23 cellular contexts compared by ENCODE assay signal in genomic region chr1:247089616-247090375, GRCh38. TPM values are rescaled to one million over a fixed set of nuclear protein-coding genes. Genes with fewer than 3 reads are reported as not detected.
DNase-seq lines count a peak whose midpoint lies in the region; ATAC-seq, FAIRE-seq and TF ChIP-seq lines count a peak whose summit lies in the region.
"Had no signal": no experiment of that assay in that cellular context is flagged by ENCODE, and none has a peak within 500 bp of the region (broad histone marks: within the 10 kb centered on the region; RNA-seq: fewer than 3 reads in every experiment).

No MANE protein-coding gene starts in this region.

- no peaks in the 10 kb centered on the region for H3K9me3 ChIP-seq in H1 (ENCODE audit: insufficient read depth in 2 of 2, low read depth in 1 of 2, low read length in 1 of 2)
- peaks cover 0 to 20% (median 16%) of the 10 kb centered on the region in 8 donors for H3K9me3 ChIP-seq in spleen
- H3K9me3 ChIP-seq: Caco-2 had no signal

- H3K36me3 ChIP-seq in H1 (ENCODE audit: control insufficient read depth in 2 of 4, insufficient read depth in 4 of 4, low read length in 3 of 4) (no peaks in the 10 kb centered on the region), spleen (no peaks in the 10 kb centered on the region)

- no peak overlapping the region for H2BK12ac ChIP-seq in H1 (ENCODE audit: low read depth, low read length)

- H3K27ac ChIP-seq in H1 (ENCODE audit: low read depth, low read length) (no peak overlapping the region), spleen (no peak overlapping the region)
- H3K27ac ChIP-seq: 22Rv1, BLaER1 had no signal

- H2BK5ac ChIP-seq in H1 (ENCODE audit: low read depth, low read length), result 0 out of 2 replicates have a peak overlapping the region, but pooled peaks have one; percentile 13

- TF ChIP-seq POLR2A in H1 (IDR thresholded peaks at IDR 0.05; ENCODE audit: control extremely low read depth in 1 of 2, low read depth in 2 of 2, low read length in 2 of 2) (no peak), spleen (IDR thresholded peaks at IDR 0.05) (no peak)

- H3K14ac ChIP-seq in H1 (ENCODE audit: insufficient read length), result no peak overlapping the region

- TF ChIP-seq RAD21 in H1 (IDR thresholded peaks at IDR 0.05 in 1 of 2, conservative IDR thresholded peaks at IDR 0.05 in 1 of 2; ENCODE audit: low read depth in 2 of 2, low read length in 2 of 2), result no peak

- no peak overlapping the region for H4K91ac ChIP-seq in H1 (replicated peaks; ENCODE audit: insufficient read length, low read length)

- no peak overlapping the region; the same call in 1 of the 2 replicates for H2BK20ac ChIP-seq in H1 (ENCODE audit: low read length)

- no peak overlapping the region; the same call in 1 of the 2 replicates for H3K18ac ChIP-seq in H1 (ENCODE audit: extremely low read depth, low read length)

- DNase-seq in NCI-H82 (lab: John Stamatoyannopoulos, UW), result peak; percentile 78
- DNase-seq in NCI-H82 treated with DMSO at 0.1 percent for 48 hours (lab: John Stamatoyannopoulos, UW; ENCODE audit: unreplicated experiment), result no peak
- peak; percentile 75 for DNase-seq in NCI-H146 (lab: John Stamatoyannopoulos, UW)
- no peak for DNase-seq in H1 (ENCODE audit: low read depth in 1 of 2, low spot score in 2 of 2)
- DNase-seq in spleen, result peak; percentile 67
- DNase-seq in stimulated activated CD4-positive, alpha-beta T cell treated with anti-CD3 and anti-CD28 coated beads, Interleukin-2, amount 100 ng/mL, for 48 hours, result no peak
- DNase-seq: ACHN; Caco-2; CD4-positive, alpha-beta T cell; GF-D8; HCEC 1CT; IMR-90; NCI-H1105 treated with DMSO at 0.1 percent for 48 hours; NCI-H187; NCI-H446; NCI-H526; NK-92 treated with Interleukin-12 subunit alpha and Interleukin-12 subunit beta, amount 100 ng/mL, for 24 hours had no signal

- H4K8ac ChIP-seq in H1 (ENCODE audit: extremely low read depth, insufficient read depth, low read length), result peak overlapping the region; percentile 88

- H2BK120ac ChIP-seq in H1 (replicated peaks; ENCODE audit: low read depth, low read length), result no peak overlapping the region

- FAIRE-seq in H1 (lab: Jason Lieb, UNC), result no peak
- FAIRE-seq: HTR-8/SVneo had no signal

- no peak overlapping the region for H3K4me3 ChIP-seq in H1 (ENCODE audit: extremely low read depth in 1 of 4, insufficient read depth in 2 of 4, low read depth in 3 of 4, low read length in 4 of 4)
- H3K4me3 ChIP-seq in spleen, result no peak overlapping the region
- H3K4me3 ChIP-seq: BLaER1 had no signal

- H3K27me3 ChIP-seq in H1 (replicated peaks in 1 of 4; ENCODE audit: control insufficient read depth in 3 of 4, extremely low read depth in 1 of 4, insufficient read depth in 3 of 4, low read length in 3 of 4) (no peaks in the 10 kb centered on the region), spleen (replicated peaks in 1 of 7) (no peaks in the 10 kb centered on the region)
- H3K27me3 ChIP-seq: BLaER1 had no signal

- 86% methylated on average over 17 of the region's 17 CpGs; no CpG with 5 or more reads in 1 of the 2 experiments for WGBS in H1 (ENCODE audit: extremely low coverage in 1 of 2, insufficient coverage in 1 of 2, insufficient read length in 1 of 2, insufficient replicate concordance in 2 of 2, low coverage in 1 of 2, low lambda C conversion rate in 2 of 2, missing lambda C conversion rate in 1 of 2), 2 experiments
- 64 to 84% (median 78%) methylated on average over 16 to 17 of the region's 17 CpGs for WGBS in spleen, 5 donors

- no peak overlapping the region for H2BK15ac ChIP-seq in H1 (ENCODE audit: low read length)

- no peaks in the 10 kb centered on the region for H3K79me1 ChIP-seq in H1 (ENCODE audit: low read depth, low read length)

- TF ChIP-seq EP300 in H1 (IDR thresholded peaks at IDR 0.05; ENCODE audit: borderline replicate concordance in 1 of 2, low read depth in 2 of 2, low read length in 2 of 2), result no peak

- H3K4me1 ChIP-seq in H1 (replicated peaks in 1 of 4; ENCODE audit: control insufficient read depth in 3 of 4, insufficient read depth in 4 of 4, low read length in 3 of 4) (peaks cover 0 to 6% (median 0%) of the 10 kb centered on the region in 4 experiments; a peak in 2 of 7 replicates), spleen (no peaks in the 10 kb centered on the region)
- H3K4me1 ChIP-seq: BLaER1, Caco-2 had no signal

- H2AFZ ChIP-seq in H1 (ENCODE audit: low read length), result no peak overlapping the region

- intact Hi-C loops in spleen (cut with DNase I; ENCODE audit: low total_unique reads), result no loop called here

- no peak overlapping the region for H3K9ac ChIP-seq in H1 (replicated peaks in 1 of 4; ENCODE audit: extremely low read depth in 1 of 4, low read depth in 3 of 4, low read length in 3 of 4)
- H3K9ac ChIP-seq: BLaER1 had no signal

- peak overlapping the region; percentile 53 for H3K4ac ChIP-seq in H1 (replicated peaks; ENCODE audit: insufficient read length, low read depth, low read length)

- H3K23me2 ChIP-seq in H1 (ENCODE audit: low read depth, low read length), result no peaks in the 10 kb centered on the region

- CTCF ChIA-PET in H1 (lab: Charles Lee; ENCODE audit: partially characterized antibody), result interaction anchor here (0.6 to 0.8 kb wide), 2 partner anchors 21 to 83 kb away, joined by 3 read pairs; no protein-coding TSS in a partner anchor

- no peaks in the 10 kb centered on the region for H3K79me2 ChIP-seq in H1 (ENCODE audit: control insufficient read depth in 1 of 2, insufficient read depth in 2 of 2, low read length in 2 of 2)

- H3K4me2 ChIP-seq in H1 (ENCODE audit: insufficient read depth in 1 of 2, low read depth in 2 of 2, low read length in 2 of 2), result no peak overlapping the region
- H3K4me2 ChIP-seq: BLaER1 had no signal

- POLR2A ChIA-PET in H1 (lab: Charles Lee; ENCODE audit: partially characterized antibody), result interaction anchor here (1.8 kb wide), 1 partner anchor 11 kb away, joined by 11 read pairs; the partner anchor contains the start of gene ZNF670

- H3K23ac ChIP-seq in H1 (ENCODE audit: insufficient read length), result no peak overlapping the region

- H4K5ac ChIP-seq in H1 (ENCODE audit: insufficient read length, low read depth, low read length), result no peak overlapping the region

- no peak for ATAC-seq in HG03175 (IDR thresholded peaks at IDR 0.05; ENCODE audit: unreplicated experiment)
- ATAC-seq in HG03457 (IDR thresholded peaks at IDR 0.05; ENCODE audit: unreplicated experiment), result no peak
- ATAC-seq: SK-N-SH treated with all-trans-retinoic acid at 6 μM for 48 hours had no signal

- H2AK5ac ChIP-seq in H1 (ENCODE audit: low read depth, low read length), result no peak overlapping the region

- TF ChIP-seq CTCF in H1 (IDR thresholded peaks at IDR 0.05; ENCODE audit: control extremely low read depth in 1 of 3, insufficient read depth in 1 of 3, low read depth in 1 of 3, low read length in 3 of 3) (no peak), spleen (IDR thresholded peaks at IDR 0.05 in 8 of 11, conservative IDR thresholded peaks at IDR 0.05 in 3 of 11) (no peak)

- H4K20me1 ChIP-seq in H1 (replicated peaks in 1 of 2; ENCODE audit: control insufficient read depth in 1 of 2, insufficient read depth in 2 of 2, low read length in 2 of 2), result no peaks in the 10 kb centered on the region
- H4K20me1 ChIP-seq: BLaER1 had no signal

- H3K56ac ChIP-seq in H1 (replicated peaks; ENCODE audit: insufficient read length, low read depth, low read length), result no peak overlapping the region

TF ChIP-seq in H1, 55 proteins besides CTCF, POLR2A, EP300 and RAD21:
- TF ChIP-seq CHD2 (IDR thresholded peaks at IDR 0.05; ENCODE audit: low read length), result no peak
- no peak for TF ChIP-seq PHF8 (conservative IDR thresholded peaks at IDR 0.05; ENCODE audit: low read depth, low read length)
- TF ChIP-seq SP1 (IDR thresholded peaks at IDR 0.05; ENCODE audit: low read depth, low read length), result no peak
- no peak for TF ChIP-seq KDM4A (IDR thresholded peaks at IDR 0.05; ENCODE audit: low read depth, low read length, severe bottlenecking)
- no peak for TF ChIP-seq SP2 (IDR thresholded peaks at IDR 0.05; ENCODE audit: low read length)
- no peak for TF ChIP-seq RFX5 (IDR thresholded peaks at IDR 0.05; ENCODE audit: borderline replicate concordance, low read depth, low read length)
- TF ChIP-seq SUZ12 (IDR thresholded peaks at IDR 0.05; ENCODE audit: low read length), result no peak
- TF ChIP-seq TBP (IDR thresholded peaks at IDR 0.05; ENCODE audit: low read depth, low read length), result no peak

RNA-seq across cellular contexts. Expression of gene ZNF670, which starts 11.2 kb away (rescaled TPM):
- total RNA-seq in H1 (2021; fragmentation: NEBNext Ultra II Directional; extraction: Animal tissue kit (Norgen Biotek cat#: 25700)), result 11.7 and 15.4 TPM in 2 replicates
- polyA plus RNA-seq in H1 (2011; rRNA removed) (1.5 and 2.8 TPM in 2 replicates), spleen (1 to 10 TPM; 1.4 to 2.3 (median 2.1) TPM)
- polyA plus RNA-seq in H1 (2011; cell fraction: cytosol; rRNA removed), result 3.9 TPM
- 0.97 TPM for polyA plus RNA-seq in H1 (2011; cell fraction: nucleus; rRNA removed)
- polyA plus RNA-seq in H1 (2012, experiment 1 of 2), result 5.4 to 9.7 TPM (median 5.7 TPM) in 4 replicates
- polyA plus RNA-seq in H1 (2012, experiment 2 of 2), result 0.46 TPM
- 6.3 TPM for polyA plus RNA-seq in H1 (2013, experiment 1 of 2)
- polyA plus RNA-seq in H1 (2013, experiment 2 of 2), result 6.7 TPM
- 5.4 and 9.3 TPM in 2 replicates for polyA minus RNA-seq in H1 (2011; rRNA and poly(A)+ RNA removed)
- polyA minus RNA-seq in H1 (2011; cell fraction: cytosol; rRNA and poly(A)+ RNA removed), result 5.1 TPM
- polyA minus RNA-seq in H1 (2011; cell fraction: nucleus; rRNA and poly(A)+ RNA removed), result 7.4 TPM
- 1 to 10 TPM; 2.3 to 5.6 (median 3.8) TPM for total RNA-seq in spleen

RNA-seq across cellular contexts. Expression of gene ZNF669, which starts 14.4 kb away (rescaled TPM):
- total RNA-seq in H1 (2021; fragmentation: NEBNext Ultra II Directional; extraction: Animal tissue kit (Norgen Biotek cat#: 25700)), result 19.6 and 20.3 TPM in 2 replicates
- polyA plus RNA-seq in H1 (2011; rRNA removed) (3.8 and 4.8 TPM in 2 replicates), spleen (1 to 10 TPM; 3.1 to 5.3 (median 4.5) TPM)
- polyA plus RNA-seq in H1 (2011; cell fraction: cytosol; rRNA removed), result 6.7 TPM
- polyA plus RNA-seq in H1 (2011; cell fraction: nucleus; rRNA removed), result 4.8 TPM
- polyA plus RNA-seq in H1 (2012, experiment 1 of 2), result 7.8 to 11.6 TPM (median 9.9 TPM) in 4 replicates
- 2.4 TPM for polyA plus RNA-seq in H1 (2012, experiment 2 of 2)
- 12.2 TPM for polyA plus RNA-seq in H1 (2013, experiment 1 of 2)
- 14.2 TPM for polyA plus RNA-seq in H1 (2013, experiment 2 of 2)
- polyA minus RNA-seq in H1 (2011; rRNA and poly(A)+ RNA removed), result 10.3 and 12.9 TPM in 2 replicates
- 11.7 TPM for polyA minus RNA-seq in H1 (2011; cell fraction: cytosol; rRNA and poly(A)+ RNA removed)
- 17.2 TPM for polyA minus RNA-seq in H1 (2011; cell fraction: nucleus; rRNA and poly(A)+ RNA removed)
- 10 to 100 TPM in 4 of 7 donors, 1 to 10 TPM in 3; 6.9 to 11.4 (median 10.2) TPM for total RNA-seq in spleen

Comparison
In these comparisons a context has a peak if more than half of its experiments do, and no peak if none do; other contexts are left out.
1. DNase-seq: peak in NCI-H82 (single experiment), NCI-H146 (single experiment) and spleen (single experiment); none in NCI-H82 treated with DMSO at 0.1 percent for 48 hours (single experiment), H1 (0 of 2) and stimulated activated CD4-positive, alpha-beta T cell treated with anti-CD3 and anti-CD28 coated beads, Interleukin-2, amount 100 ng/mL, for 48 hours (0 of 2).